9 cellular contexts compared by ENCODE assay signal in the genomic region with DNA sequence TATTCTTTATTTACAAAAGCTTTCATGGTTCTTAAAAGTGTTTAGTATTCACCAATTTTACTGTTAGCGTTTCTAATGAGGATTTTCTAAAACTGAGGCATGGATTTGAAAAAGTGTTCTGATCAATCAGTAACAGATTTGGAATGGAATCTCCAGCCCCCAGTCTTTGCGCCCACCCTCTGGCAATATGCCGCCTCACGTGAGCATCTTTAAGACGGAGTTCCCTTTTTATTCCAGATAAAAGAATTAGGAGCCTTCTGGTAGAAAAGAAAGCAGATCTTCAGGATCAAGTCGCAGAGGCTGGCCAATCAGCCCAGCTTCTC. TPM values are rescaled to one million over a fixed set of nuclear protein-coding genes. Genes with fewer than 3 reads are reported as not detected.
DNase-seq lines count a peak whose midpoint lies in the region; ATAC-seq and TF ChIP-seq lines count a peak whose summit lies in the region.
"Had no signal": no experiment of that assay in that cellular context is flagged by ENCODE, and none has a peak within 500 bp of the region (broad histone marks: within the 10 kb centered on the region; RNA-seq: fewer than 3 reads in every experiment).

No MANE protein-coding gene starts in this region.

- H3K4me3 Mint-ChIP-seq in effector memory CD8-positive, alpha-beta T cell, result peak overlapping the region; percentile 89 to 92
- peak overlapping the region; percentile 96 for H3K4me3 Mint-ChIP-seq in neural crest cell

- H3K4me1 ChIP-seq in BLaER1, result peaks cover 29% of the 10 kb centered on the region
- H3K4me1 ChIP-seq in Karpas-422 (ENCODE audit: low read length), result peaks cover 10% of the 10 kb centered on the region

- H3K4me2 ChIP-seq in BLaER1 (peak overlapping the region; percentile 100), Karpas-422 (ENCODE audit: low read depth, low read length, poor library complexity, severe bottlenecking) (peak overlapping the region; percentile 61)

- H3K9me3 Mint-ChIP-seq in effector memory CD8-positive, alpha-beta T cell, result no peaks in the 10 kb centered on the region
- no peaks in the 10 kb centered on the region for H3K9me3 Mint-ChIP-seq in neural crest cell

- ATAC-seq in effector memory CD8-positive, alpha-beta T cell (replicated peaks), result no peak

- peak overlapping the region; percentile 94 to 95 for H3K27ac Mint-ChIP-seq in effector memory CD8-positive, alpha-beta T cell
- no peak overlapping the region for H3K27ac Mint-ChIP-seq in neural crest cell (ENCODE audit: unreplicated experiment)

- peaks cover 65% of the 10 kb centered on the region for H4K20me1 ChIP-seq in BLaER1
- no peaks in the 10 kb centered on the region for H4K20me1 ChIP-seq in Karpas-422 (ENCODE audit: insufficient read depth, low read depth, low read length)

- no peak for DNase-seq in Karpas-422
- no peak for DNase-seq in effector memory CD8-positive, alpha-beta T cell
- DNase-seq in neural crest cell (ENCODE audit: low read depth, low spot score), result no peak
- no peak for DNase-seq in EL
- no peak for DNase-seq in AG08395 (ENCODE audit: low spot score)
- DNase-seq in middle frontal gyrus (ENCODE audit: extremely low spot score, low spot score), result no peak
- no peak for DNase-seq in NCI-H748 (lab: John Stamatoyannopoulos, UW; ENCODE audit: unreplicated experiment)
- DNase-seq: NCI-H1048 had no signal

- no peak overlapping the region for H3K27ac ChIP-seq in BLaER1
- no peak overlapping the region for H3K27ac ChIP-seq in Karpas-422 (ENCODE audit: low read length)

- H3K27me3 ChIP-seq in BLaER1 (peaks cover 58% of the 10 kb centered on the region), Karpas-422 (ENCODE audit: low read length) (no peaks in the 10 kb centered on the region)

- peaks cover 25% of the 10 kb centered on the region for H3K36me3 Mint-ChIP-seq in effector memory CD8-positive, alpha-beta T cell (ENCODE audit: insufficient read depth)
- peaks cover 4% of the 10 kb centered on the region for H3K36me3 Mint-ChIP-seq in neural crest cell (ENCODE audit: low read depth)

- peaks cover 5 to 8% of the 10 kb centered on the region in 2 donors for H3K27me3 Mint-ChIP-seq in effector memory CD8-positive, alpha-beta T cell
- H3K27me3 Mint-ChIP-seq in neural crest cell (ENCODE audit: low read depth), result no peaks in the 10 kb centered on the region

- no peak for TF ChIP-seq CTCF in neural crest cell (conservative IDR thresholded peaks at IDR 0.05)

- no peaks in the 10 kb centered on the region for H3K79me2 ChIP-seq in Karpas-422 (ENCODE audit: low read length)

- H3K9ac ChIP-seq in BLaER1, result no peak overlapping the region
- no peak overlapping the region for H3K9ac ChIP-seq in Karpas-422 (ENCODE audit: low read length)

- no peaks in the 10 kb centered on the region for H3K9me2 ChIP-seq in Karpas-422 (replicated peaks; ENCODE audit: insufficient read depth, low read length)

- H3K36me3 ChIP-seq in BLaER1 (no peaks in the 10 kb centered on the region), Karpas-422 (ENCODE audit: insufficient read depth, low read length) (no peaks in the 10 kb centered on the region)

- H3K4me3 ChIP-seq in BLaER1 (peak overlapping the region; percentile 79), Karpas-422 (ENCODE audit: low read length) (no peak overlapping the region)

- no peaks in the 10 kb centered on the region for H3K9me3 ChIP-seq in BLaER1
- no peaks in the 10 kb centered on the region for H3K9me3 ChIP-seq in Karpas-422 (ENCODE audit: low read length)

- H3K4me1 Mint-ChIP-seq in effector memory CD8-positive, alpha-beta T cell (ENCODE audit: low read depth in 2 of 2), result peaks cover 9 to 13% of the 10 kb centered on the region in 2 donors
- peaks cover 56% of the 10 kb centered on the region for H3K4me1 Mint-ChIP-seq in neural crest cell

- no peak overlapping the region for H2AFZ ChIP-seq in Karpas-422 (ENCODE audit: low read length)

RNA-seq across cellular contexts. Expression of a gene that starts 1.1 kb away (rescaled TPM):
- 0.22 and 1.9 TPM in 2 replicates for total RNA-seq in Karpas-422 (2014; rRNA removed; shearing (Covaris generic); ENCODE audit: low replicate concordance)
- 96.2 and 96.5 TPM in 2 replicates for total RNA-seq in neural crest cell

RNA-seq across cellular contexts. Expression of a gene that starts 1.8 kb away (rescaled TPM):
- not detected in 2 replicates for total RNA-seq in Karpas-422 (2014; rRNA removed; shearing (Covaris generic); ENCODE audit: low replicate concordance)
- 22.7 and 23.8 TPM in 2 replicates for total RNA-seq in neural crest cell

Comparison
In these comparisons a context has a peak if more than half of its experiments do, and no peak if none do; other contexts are left out.
1. RNA of a gene that starts 1.1 kb away (total RNA-seq): 96.2 to 96.5 TPM in neural crest cell; 0.22 to 1.9 TPM in Karpas-422; every median in the first group is over 10 times any median in the second.
2. RNA of a gene that starts 1.8 kb away (total RNA-seq): 22.7 to 23.8 TPM in neural crest cell; not detected in Karpas-422; every median in the first group is over 10 times any median in the second.